8 cellular contexts compared by ENCODE assay signal in genomic region chr1:51519048-51519856, GRCh38. TPM values are rescaled to one million over a fixed set of nuclear protein-coding genes. Genes with fewer than 3 reads are reported as not detected.
DNase-seq lines count a peak whose midpoint lies in the region; ATAC-seq and TF ChIP-seq lines count a peak whose summit lies in the region.

Gene EPS15, minus strand, starts transcription at chr1:51519266. Its CDS starts 35 bp downstream, at chr1:51519231.

- peak; percentile 64 for ATAC-seq in HG02588 (IDR thresholded peaks at IDR 0.05; ENCODE audit: unreplicated experiment)
- ATAC-seq in upper lobe of right lung, result peak; percentile 91

- H3K27ac ChIP-seq in angular gyrus (ENCODE audit: low read depth, low read length), result peak within 1 kb of the TSS; percentile 80
- H3K27ac ChIP-seq in left ventricle myocardium inferior (replicated peaks), result peak within 1 kb of the TSS; percentile 97
- H3K27ac ChIP-seq in prostate gland, result peak within 1 kb of the TSS; percentile 81 to 94
- H3K27ac ChIP-seq in upper lobe of right lung, result peak within 1 kb of the TSS; percentile 88

- peak; percentile 85 for TF ChIP-seq POLR2A in prostate gland (IDR thresholded peaks at IDR 0.05)

- H3K9me3 ChIP-seq in left ventricle myocardium inferior (replicated peaks) (no peaks in the 10 kb centered on the region), prostate gland (no peaks in the 10 kb centered on the region), upper lobe of right lung (no peaks in the 10 kb centered on the region)

- H3K4me1 ChIP-seq in left ventricle myocardium inferior, result peaks cover 47% of the 10 kb centered on the region
- H3K4me1 ChIP-seq in prostate gland (replicated peaks), result no peaks in the 10 kb centered on the region
- H3K4me1 ChIP-seq in upper lobe of right lung, result peaks cover 28% of the 10 kb centered on the region

- TF ChIP-seq CTCF in GM12864 (IDR thresholded peaks at IDR 0.05; ENCODE audit: low read depth, low read length, missing control alignments), result no peak
- TF ChIP-seq CTCF in left ventricle myocardium inferior (IDR thresholded peaks at IDR 0.05; ENCODE audit: borderline replicate concordance), result no peak
- no peak for TF ChIP-seq CTCF in prostate gland (IDR thresholded peaks at IDR 0.05)
- no peak for TF ChIP-seq CTCF in upper lobe of right lung (IDR thresholded peaks at IDR 0.05)

- H3K36me3 ChIP-seq in left ventricle myocardium inferior, result no peaks in the 10 kb centered on the region
- no peaks in the 10 kb centered on the region for H3K36me3 ChIP-seq in prostate gland
- H3K36me3 ChIP-seq in upper lobe of right lung, result no peaks in the 10 kb centered on the region

- DNase-seq in GM12864 (ENCODE audit: low read depth) (no peak), NCI-H146 (lab: John Stamatoyannopoulos, UW) (peak; percentile 75), left ventricle myocardium inferior (peak; percentile 90), prostate gland (ENCODE audit: low spot score) (peak; percentile 90), upper lobe of right lung (peak; percentile 95)

- 1% methylated on average over 24 of the region's 56 CpGs for WGBS in prostate gland

- H3K27me3 ChIP-seq in left ventricle myocardium inferior (ENCODE audit: low read depth) (no peaks in the 10 kb centered on the region), prostate gland (replicated peaks; ENCODE audit: insufficient read depth) (no peaks in the 10 kb centered on the region), upper lobe of right lung (no peaks in the 10 kb centered on the region)

- intact Hi-C loops in T-helper 2 cell treated with Interferon-gamma antibody and Interleukin-4, amounts not matched to agents 100 ng/mL and 5 ng/mL, for 36 hours (cut with micrococcal nuclease), result loop anchor here (1.0 to 10.0 kb wide), 6 partner anchors 82 to 552 kb away; partner anchors contain the start of genes NRDC, OSBPL9 and RNF11
- intact Hi-C loops in left ventricle myocardium inferior (cut with micrococcal nuclease) (no loop called here), prostate gland (cut with DNase I) (no loop called here), upper lobe of right lung (cut with DNase I) (no loop called here)

- H3K4me3 ChIP-seq in GM12864 (ENCODE audit: low read depth, low read length), result peak within 1 kb of the TSS; percentile 79
- peak within 1 kb of the TSS; percentile 84 for H3K4me3 ChIP-seq in left ventricle myocardium inferior
- H3K4me3 ChIP-seq in prostate gland, result peak within 1 kb of the TSS; percentile 83 to 95
- H3K4me3 ChIP-seq in upper lobe of right lung, result peak within 1 kb of the TSS; percentile 79

RNA-seq across cellular contexts. Expression of gene EPS15, which starts in this region (rescaled TPM):
- 56.3 and 56.5 TPM in 2 replicates for total RNA-seq in T-helper 2 cell treated with Interferon-gamma antibody and Interleukin-4, amounts not matched to agents 100 ng/mL and 5 ng/mL, for 36 hours
- total RNA-seq in left ventricle myocardium inferior, result 64.5 TPM
- 10 to 100 TPM; 62.4 to 70.4 TPM for total RNA-seq in prostate gland
- 88.5 TPM for total RNA-seq in upper lobe of right lung
